8 cellular contexts compared by ENCODE assay signal in the genomic region with DNA sequence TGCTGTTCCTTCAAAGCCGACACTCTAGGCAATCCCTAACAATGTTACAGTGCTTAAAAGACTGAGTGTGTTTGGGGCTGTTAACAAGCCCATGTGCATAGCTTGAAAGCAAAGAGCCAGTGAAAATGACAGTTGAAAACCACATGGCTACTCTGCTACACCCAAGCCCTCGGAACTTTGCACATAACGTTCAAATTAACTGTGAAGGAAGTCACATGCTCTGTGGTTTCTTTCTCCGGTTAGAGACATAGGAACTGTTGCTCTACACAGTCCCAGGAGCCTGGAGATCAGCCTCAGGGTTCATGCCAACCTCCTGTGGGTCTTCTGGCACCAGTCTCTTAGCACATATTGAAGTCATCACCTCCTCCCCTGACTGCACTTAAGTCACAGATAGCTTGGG. TPM values are rescaled to one million over a fixed set of nuclear protein-coding genes. Genes with fewer than 3 reads are reported as not detected.
A peak's percentile ranks its signal among the peaks of the same experiment; 100 is the strongest.
DNase-seq lines count a peak whose midpoint lies in the region; ATAC-seq and TF ChIP-seq lines count a peak whose summit lies in the region.

No MANE protein-coding gene starts in this region.

- ATAC-seq in GM19023 (IDR thresholded peaks at IDR 0.05; ENCODE audit: unreplicated experiment) (peak; percentile 70), HG03097 (IDR thresholded peaks at IDR 0.05; ENCODE audit: low FRiP score, unreplicated experiment) (peak; percentile 64)

- no peaks in the 10 kb centered on the region for H3K4me1 ChIP-seq in testis

- in situ Hi-C loops in G401 (cut with HindIII; ENCODE audit: low sequenced_read_pairs), result no loop called here

- DNase-seq in CD1c-positive myeloid dendritic cell (ENCODE audit: extremely low spot score) (peak; percentile 54), SIG-M5 treated with dmso at 0.1 percent for 504 hours (lab: John Stamatoyannopoulos, UW; ENCODE audit: unreplicated experiment) (peak; percentile 93), globus pallidus (ENCODE audit: low spot score) (peak; percentile 34), SHP77 treated with DMSO at 0.1 percent for 48 hours (lab: John Stamatoyannopoulos, UW) (no peak), testis (no peak), G401 (ENCODE audit: low spot score) (no peak)

- no peak overlapping the region for H3K27ac ChIP-seq in testis

- TF ChIP-seq CTCF in testis (IDR thresholded peaks at IDR 0.05), result no peak

- 51 to 53% methylated on average over 4 of the region's 4 CpGs for whole genome bisulfite sequencing in testis, 2 donors

- no peaks in the 10 kb centered on the region for H3K27me3 ChIP-seq in testis

- H3K36me3 ChIP-seq in testis (ENCODE audit: low read depth, missing control alignments), result no peaks in the 10 kb centered on the region

- no peak overlapping the region for H3K4me3 ChIP-seq in testis

- no peaks in the 10 kb centered on the region for H3K9me3 ChIP-seq in testis

- intact Hi-C loops in testis (cut with DNase I; ENCODE audit: low total_unique reads), result loop anchor here (2.0 kb wide), 1 partner anchor 252 kb away; no protein-coding TSS in a partner anchor

- no peak for TF ChIP-seq POLR2A in testis (IDR thresholded peaks at IDR 0.05)

RNA-seq across cellular contexts. Expression of gene C9orf152, which starts 51.1 kb away (rescaled TPM):
- total RNA-seq in testis, result not detected
- polyA plus RNA-seq in testis (ENCODE audit: insufficient read depth, low read depth, low replicate concordance), result not detected
- total RNA-seq in G401 (2014; rRNA removed; shearing (Covaris generic)), result not detected in 2 replicates

Comparison
In these comparisons a context has a peak if more than half of its experiments do, and no peak if none do; other contexts are left out.
1. DNase-seq: peak in CD1c-positive myeloid dendritic cell (single experiment), SIG-M5 treated with dmso at 0.1 percent for 504 hours (single experiment) and globus pallidus (single experiment); none in SHP77 treated with DMSO at 0.1 percent for 48 hours (single experiment), testis (single experiment) and G401 (single experiment).